1 cellular context compared by ENCODE assay signal in genomic region chr5:138701678-138702077, GRCh38.
TF ChIP-seq lines count a peak whose summit lies in the region.

No MANE protein-coding gene starts in this region.

TF ChIP-seq in H1, 55 proteins besides CTCF, POLR2A, EP300 and RAD21:
- no peak for TF ChIP-seq RFX5 (IDR thresholded peaks at IDR 0.05; ENCODE audit: borderline replicate concordance, low read depth, low read length)
- no peak for TF ChIP-seq ZNF274 (IDR thresholded peaks at IDR 0.05; ENCODE audit: borderline replicate concordance, extremely low read depth, low read length)
- TF ChIP-seq E2F6 (IDR thresholded peaks at IDR 0.05), result no peak
- TF ChIP-seq TAF7 (optimal IDR thresholded peaks at IDR 0.05; ENCODE audit: borderline replicate concordance, low read depth, low read length), result no peak
- TF ChIP-seq CHD1 (IDR thresholded peaks at IDR 0.05; ENCODE audit: low read depth, low read length), result no peak
- no peak for TF ChIP-seq YY1 (IDR thresholded peaks at IDR 0.05; ENCODE audit: low read depth, low read length)
- no peak for TF ChIP-seq SUZ12 (IDR thresholded peaks at IDR 0.05; ENCODE audit: low read length)
TF ChIP-seq in H1: peak in this region for 0.
